ENCODE assay signal across 12 cellular contexts in genomic region chr10:25694206-25694933, GRCh38.
DNase-seq lines count a peak whose midpoint lies in the region; ATAC-seq and TF ChIP-seq lines count a peak whose summit lies in the region.
"Had no signal": no experiment of that assay in that cellular context is flagged by ENCODE, and none has a peak within 500 bp of the region (broad histone marks: within the 10 kb centered on the region; RNA-seq: fewer than 3 reads in every experiment).

No MANE protein-coding gene starts in this region.

- H3K27ac ChIP-seq in neuronal stem cell (replicated peaks; ENCODE audit: low read length) (no peak overlapping the region), thyroid gland (no peak overlapping the region)

- TF ChIP-seq CTCF in type B pancreatic cell (conservative IDR thresholded peaks at IDR 0.05) (no peak), thyroid gland (IDR thresholded peaks at IDR 0.05) (no peak)

- no peaks in the 10 kb centered on the region for H3K27me3 ChIP-seq in neuronal stem cell (ENCODE audit: control insufficient read depth in 3 of 3, insufficient read depth in 3 of 3, low read depth in 1 of 3, low read length in 3 of 3)
- no peaks in the 10 kb centered on the region for H3K27me3 ChIP-seq in thyroid gland
- H3K27me3 ChIP-seq: BE2C had no signal

- no peak overlapping the region for H3K14ac ChIP-seq in neuronal stem cell (ENCODE audit: low read length)

- no peaks in the 10 kb centered on the region for H3K79me1 ChIP-seq in neuronal stem cell (ENCODE audit: low read depth, low read length)

- no peak overlapping the region for H3K4me2 ChIP-seq in neuronal stem cell (ENCODE audit: insufficient read depth, low read length, poor library complexity, severe bottlenecking)

- H3K23ac ChIP-seq in neuronal stem cell (ENCODE audit: low read depth, low read length, poor library complexity), result no peak overlapping the region

- H3K9me3 ChIP-seq in neuronal stem cell (replicated peaks in 1 of 2; ENCODE audit: control insufficient read depth in 2 of 2, insufficient read depth in 1 of 2, low read depth in 1 of 2, low read length in 2 of 2) (no peaks in the 10 kb centered on the region), thyroid gland (no peaks in the 10 kb centered on the region)
- H3K9me3 ChIP-seq: BE2C, Caco-2 had no signal

- peaks cover 0 to 2% of the 10 kb centered on the region in 2 donors for H3K4me1 ChIP-seq in neuronal stem cell (ENCODE audit: control insufficient read depth in 2 of 2, insufficient read depth in 1 of 2, low read depth in 1 of 2, low read length in 2 of 2)
- no peaks in the 10 kb centered on the region for H3K4me1 ChIP-seq in thyroid gland
- H3K4me1 ChIP-seq: BE2C, Caco-2 had no signal

- DNase-seq in ELF-1 (ENCODE audit: low read depth, low spot score), result peak; percentile 52
- no peak for DNase-seq in immature natural killer cell
- no peak for DNase-seq in neuronal stem cell (ENCODE audit: low spot score)
- peak; percentile 42 for DNase-seq in type B pancreatic cell (ENCODE audit: extremely low spot score, unreplicated experiment)
- DNase-seq in NCI-H524 treated with DMSO at 0.1 percent for 48 hours (lab: John Stamatoyannopoulos, UW), result no peak
- no peak for DNase-seq in thyroid gland
- DNase-seq: BE2C; Caco-2; CD8-positive, alpha-beta memory T cell; HCEC 1CT; HFFc6 had no signal

- H3K9me3 Mint-ChIP-seq in immature natural killer cell, result peaks cover 0 to 4% (median 0%) of the 10 kb centered on the region in 6 donors
- H3K9me3 Mint-ChIP-seq in type B pancreatic cell, result no peaks in the 10 kb centered on the region

- H3K36me3 ChIP-seq in neuronal stem cell (replicated peaks in 1 of 2; ENCODE audit: control insufficient read depth in 2 of 2, insufficient read depth in 2 of 2, low read length in 2 of 2) (no peaks in the 10 kb centered on the region), thyroid gland (no peaks in the 10 kb centered on the region)
- H3K36me3 ChIP-seq: BE2C had no signal

- H4K91ac ChIP-seq in neuronal stem cell (ENCODE audit: low read depth, low read length, poor library complexity), result no peak overlapping the region

- peak overlapping the region; percentile 31 for H2AK5ac ChIP-seq in neuronal stem cell (ENCODE audit: low read depth, low read length)

- no peak overlapping the region for H3K4ac ChIP-seq in neuronal stem cell (ENCODE audit: low read length)

- H2BK5ac ChIP-seq in neuronal stem cell (ENCODE audit: low read length), result no peak overlapping the region

- H3K4me3 Mint-ChIP-seq in immature natural killer cell (peak overlapping the region in 3 of 5 donors; percentile 15 to 35 (median 17)), type B pancreatic cell (no peak overlapping the region)
- H3K4me3 Mint-ChIP-seq: CD8-positive, alpha-beta memory T cell; HFFc6 had no signal

- H3K27me3 Mint-ChIP-seq in immature natural killer cell (ENCODE audit: low read depth in 3 of 3) (peaks cover 1 to 7% (median 3%) of the 10 kb centered on the region in 3 donors), type B pancreatic cell (peaks cover 3% of the 10 kb centered on the region)

- WGBS in neuronal stem cell (ENCODE audit: extremely low coverage in 2 of 2, insufficient read length in 2 of 2, insufficient replicate concordance in 1 of 2), 2 donors, result no CpG with 5 or more reads among the region's 15 CpGs
- WGBS in thyroid gland, 2 donors, result 89 to 94% methylated on average over 9 to 15 of the region's 15 CpGs

- no peak overlapping the region for H3K9ac ChIP-seq in neuronal stem cell (ENCODE audit: low read depth, low read length, poor library complexity)

- H4K8ac ChIP-seq in neuronal stem cell (ENCODE audit: low read depth, low read length), result no peak overlapping the region

- no peak overlapping the region for H3K18ac ChIP-seq in neuronal stem cell (ENCODE audit: low read length)

- no peak for ATAC-seq in GM18858 (IDR thresholded peaks at IDR 0.05; ENCODE audit: unreplicated experiment)

- intact Hi-C loops in thyroid gland (cut with DNase I), result no loop called here

- H3K36me3 Mint-ChIP-seq in immature natural killer cell (no peaks in the 10 kb centered on the region), type B pancreatic cell (no peaks in the 10 kb centered on the region)
- H3K36me3 Mint-ChIP-seq: CD8-positive, alpha-beta memory T cell had no signal

- no peak overlapping the region for H2BK15ac ChIP-seq in neuronal stem cell (ENCODE audit: low read length)

- TF ChIP-seq POLR2A in thyroid gland (IDR thresholded peaks at IDR 0.05), result no peak

- H3K27ac Mint-ChIP-seq in immature natural killer cell, result no peak overlapping the region
- no peak overlapping the region for H3K27ac Mint-ChIP-seq in type B pancreatic cell
- H3K27ac Mint-ChIP-seq: CD8-positive, alpha-beta memory T cell; HFFc6 had no signal

- H3K4me3 ChIP-seq in neuronal stem cell (ENCODE audit: low read length in 2 of 2), result no peak overlapping the region
- no peak overlapping the region for H3K4me3 ChIP-seq in thyroid gland (replicated peaks in 1 of 3)

- no peak overlapping the region for H2BK12ac ChIP-seq in neuronal stem cell (ENCODE audit: low read length)

- H2BK120ac ChIP-seq in neuronal stem cell (ENCODE audit: low read depth, low read length), result no peak overlapping the region

- H3K4me1 Mint-ChIP-seq in immature natural killer cell (peaks cover 9 to 27% of the 10 kb centered on the region in 2 donors), type B pancreatic cell (ENCODE audit: unreplicated experiment) (no peaks in the 10 kb centered on the region)
- H3K4me1 Mint-ChIP-seq: CD8-positive, alpha-beta memory T cell had no signal

- H2AFZ ChIP-seq in neuronal stem cell (ENCODE audit: low read length), result no peak overlapping the region

Comparison
In these comparisons a context has a peak if more than half of its experiments do, and no peak if none do; other contexts are left out.
1. DNase-seq: peak in ELF-1 (single experiment) and type B pancreatic cell (single experiment); none in immature natural killer cell (0 of 3), neuronal stem cell (single experiment), NCI-H524 treated with DMSO at 0.1 percent for 48 hours (single experiment) and thyroid gland (0 of 2).